In the genomic region with DNA sequence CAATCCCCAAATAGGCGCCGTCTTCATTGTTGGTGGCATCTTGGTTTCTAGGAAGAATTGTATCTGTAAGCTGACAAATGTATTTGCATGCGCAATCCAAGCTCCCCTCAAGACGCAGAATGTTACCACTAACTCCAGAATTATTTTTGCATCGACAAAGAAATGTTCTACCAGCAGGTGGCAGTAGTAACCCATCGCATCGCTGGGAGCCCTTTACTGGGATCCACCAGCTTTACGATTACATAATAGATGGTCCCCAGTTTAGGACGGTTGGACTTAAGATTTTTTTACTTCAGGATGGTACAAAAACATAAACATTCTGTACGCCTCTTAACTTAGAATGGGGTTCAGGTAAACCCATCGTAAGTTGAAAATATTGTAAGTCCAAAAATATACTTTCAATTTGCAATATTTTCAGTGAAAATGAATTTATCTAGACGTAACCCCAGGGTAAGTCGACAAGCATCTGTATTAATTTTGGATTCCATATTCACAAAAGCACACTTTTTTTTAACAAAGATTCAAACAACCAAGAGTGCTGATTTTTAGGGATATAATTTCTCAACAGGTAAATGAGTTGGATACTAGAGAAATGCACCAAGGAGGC, we compare ENCODE assay signal across 8 cellular contexts.
DNase-seq lines count a peak whose midpoint lies in the region; ATAC-seq and TF ChIP-seq lines count a peak whose summit lies in the region.

No MANE protein-coding gene starts in this region.

- in situ Hi-C loops in GM23248 (cut with MboI), result no loop called here

- TF ChIP-seq CTCF in WTC11 (IDR thresholded peaks at IDR 0.05) (peak; percentile 82), epithelial cell of proximal tubule (conservative IDR thresholded peaks at IDR 0.05; ENCODE audit: low read depth, low read length) (peak; percentile 93), upper lobe of left lung (IDR thresholded peaks at IDR 0.05) (peak in 5 of 6 experiments; percentile 49 to 68 (median 52))

- H3K9me3 ChIP-seq in GM23248 (ENCODE audit: low read depth) (no peaks in the 10 kb centered on the region), upper lobe of left lung (no peaks in the 10 kb centered on the region)

- peak; percentile 8 for DNase-seq in DMS 273 treated with DMSO at 0.1 percent for 48 hours (lab: John Stamatoyannopoulos, UW)
- peak; percentile 62 for DNase-seq in GM23248
- peak; percentile 65 for DNase-seq in NCI-H2107 (lab: John Stamatoyannopoulos, UW)
- DNase-seq in WTC11 (ENCODE audit: low spot score), result peak; percentile 69
- no peak for DNase-seq in epithelial cell of proximal tubule (ENCODE audit: low read depth)
- peak; percentile 6 for DNase-seq in naive B cell
- no peak for DNase-seq in upper lobe of left lung

- 0 out of 2 replicates have a peak, but pooled peaks have one; percentile 43 for ATAC-seq in WTC11
- ATAC-seq in naive B cell (ENCODE audit: low read depth in 2 of 2), result no peak
- peak in 1 of 2 donors; percentile 74 for ATAC-seq in upper lobe of left lung (ENCODE audit: low FRiP score in 2 of 2)
- ATAC-seq in HG02938 (IDR thresholded peaks at IDR 0.05; ENCODE audit: unreplicated experiment), result no peak

- CTCF ChIA-PET in WTC11 (lab: Charles Lee), result interaction anchor here (0.6 to 3.2 kb wide), 49 partner anchors 9 to 1487 kb away, joined by 3 to 31 read pairs (median 4); no protein-coding TSS in a partner anchor

- no peak overlapping the region for H3K27ac Mint-ChIP-seq in WTC11
- H3K27ac Mint-ChIP-seq in naive B cell, result no peak overlapping the region

- no peaks in the 10 kb centered on the region for H4K20me1 ChIP-seq in GM23248 (ENCODE audit: insufficient read depth)

- POLR2A ChIA-PET in WTC11 (lab: Charles Lee), result no interaction called here

- no peak overlapping the region for H3K4me2 ChIP-seq in GM23248 (ENCODE audit: unreplicated experiment)

- no peaks in the 10 kb centered on the region for H3F3A ChIP-seq in GM23248 (ENCODE audit: insufficient read depth)

- H3K4me1 ChIP-seq in GM23248 (ENCODE audit: insufficient read depth), result no peaks in the 10 kb centered on the region
- no peaks in the 10 kb centered on the region for H3K4me1 ChIP-seq in upper lobe of left lung

- H3K4me3 ChIP-seq in GM23248, result no peak overlapping the region
- H3K4me3 ChIP-seq in epithelial cell of proximal tubule (ENCODE audit: low read depth, low read length), result no peak overlapping the region
- H3K4me3 ChIP-seq in upper lobe of left lung, result no peak overlapping the region

- H3K9me3 Mint-ChIP-seq in WTC11 (no peaks in the 10 kb centered on the region), naive B cell (no peaks in the 10 kb centered on the region)

- H3K27me3 ChIP-seq in GM23248 (replicated peaks; ENCODE audit: insufficient read depth) (no peaks in the 10 kb centered on the region), upper lobe of left lung (no peaks in the 10 kb centered on the region)

- H3K36me3 ChIP-seq in GM23248 (ENCODE audit: low read depth) (no peaks in the 10 kb centered on the region), upper lobe of left lung (no peaks in the 10 kb centered on the region)

- no peaks in the 10 kb centered on the region for H3K79me2 ChIP-seq in GM23248 (ENCODE audit: insufficient read depth)

- H3K36me3 Mint-ChIP-seq in WTC11, result no peaks in the 10 kb centered on the region
- H3K36me3 Mint-ChIP-seq in naive B cell, result no peaks in the 10 kb centered on the region

- no peak overlapping the region for H2AFZ ChIP-seq in GM23248

- no peak for TF ChIP-seq EP300 in upper lobe of left lung (IDR thresholded peaks at IDR 0.05)

- H3K27ac ChIP-seq in GM23248 (no peak overlapping the region), upper lobe of left lung (no peak overlapping the region)

- H3K9ac ChIP-seq in GM23248, result no peak overlapping the region

- no peaks in the 10 kb centered on the region for H3K27me3 Mint-ChIP-seq in WTC11 (ENCODE audit: low read depth)
- peaks cover 0 to 23% (median 5%) of the 10 kb centered on the region in 3 donors for H3K27me3 Mint-ChIP-seq in naive B cell

- no peaks in the 10 kb centered on the region for H3K9me2 ChIP-seq in GM23248 (ENCODE audit: insufficient read depth)

- WGBS in GM23248 (ENCODE audit: low coverage in 1 of 2, low lambda C conversion rate in 2 of 2, missing lambda C conversion rate in 2 of 2), 2 experiments, result 8 to 14% methylated on average over 13 of the region's 13 CpGs
- WGBS in upper lobe of left lung, 2 donors, result 18 to 19% methylated on average over 13 of the region's 13 CpGs

- H3K4me1 Mint-ChIP-seq in WTC11, result peaks cover 5% of the 10 kb centered on the region; the same call in 1 of the 2 replicates
- no peaks in the 10 kb centered on the region for H3K4me1 Mint-ChIP-seq in naive B cell

- no peak for TF ChIP-seq POLR2A in upper lobe of left lung (IDR thresholded peaks at IDR 0.05)

- H3K4me3 Mint-ChIP-seq in WTC11 (no peak overlapping the region), naive B cell (no peak overlapping the region)

TF ChIP-seq in WTC11, 78 proteins besides CTCF, POLR2A, EP300 and RAD21:
- no peak for TF ChIP-seq ATF1 (CRISPR knock-in tag; IDR thresholded peaks at IDR 0.05)
- no peak for TF ChIP-seq NFATC4 (CRISPR knock-in tag; IDR thresholded peaks at IDR 0.05)
- no peak for TF ChIP-seq ZNF232 (CRISPR knock-in tag; IDR thresholded peaks at IDR 0.05)
- no peak for TF ChIP-seq NR2C2 (CRISPR knock-in tag; IDR thresholded peaks at IDR 0.05)
- TF ChIP-seq NR1H2 (CRISPR knock-in tag; IDR thresholded peaks at IDR 0.05), result no peak
- TF ChIP-seq TEAD1 (CRISPR knock-in tag; IDR thresholded peaks at IDR 0.05), result no peak

Comparison
In these comparisons a context has a peak if more than half of its experiments do, and no peak if none do; other contexts are left out.
1. DNase-seq: peak in DMS 273 treated with DMSO at 0.1 percent for 48 hours (single experiment), GM23248 (single experiment), NCI-H2107 (single experiment), WTC11 (single experiment) and naive B cell (single experiment); none in epithelial cell of proximal tubule (single experiment) and upper lobe of left lung (0 of 2).
2. Peak in every context shown above with its lines, with median percentiles within 50 percentile points of each other: CTCF ChIP-seq.